In the genomic region with DNA sequence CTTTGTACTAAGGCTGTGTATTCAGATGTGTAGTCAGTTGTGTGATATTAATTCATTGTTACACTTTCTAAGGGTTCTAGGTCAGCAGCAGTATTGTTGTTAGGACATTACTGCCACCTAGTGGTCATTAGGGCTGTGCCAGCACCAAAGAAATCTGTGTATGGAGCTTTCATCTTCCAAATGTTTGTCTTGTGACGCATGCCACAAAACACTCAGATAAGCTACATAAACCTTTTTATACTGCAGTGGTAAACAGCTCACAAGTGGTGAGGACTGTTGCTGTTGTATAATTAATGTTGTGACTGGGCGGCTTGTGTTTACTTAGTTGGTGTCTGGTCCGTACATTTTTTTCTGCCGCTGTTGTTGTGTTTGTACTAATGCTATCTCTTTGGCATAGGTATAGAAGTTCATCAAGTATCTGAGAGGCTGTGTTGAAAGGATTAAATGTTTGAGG, we compare ENCODE assay signal across 8 cellular contexts. TPM values are rescaled to one million over a fixed set of nuclear protein-coding genes. Genes with fewer than 3 reads are reported as not detected.
DNase-seq lines count a peak whose midpoint lies in the region; ATAC-seq and TF ChIP-seq lines count a peak whose summit lies in the region.

No MANE protein-coding gene starts in this region.

- no peaks in the 10 kb centered on the region for H3K9me2 ChIP-seq in OCI-LY1 (ENCODE audit: low read depth, low read length)
- H3K9me2 ChIP-seq in neural cell (ENCODE audit: insufficient read depth, low read length) = no peaks in the 10 kb centered on the region

- H3F3A ChIP-seq in OCI-LY1 (ENCODE audit: insufficient read depth, low read length) = no peaks in the 10 kb centered on the region
- no peaks in the 10 kb centered on the region for H3F3A ChIP-seq in neural cell (ENCODE audit: insufficient read depth, low read length, poor library complexity, severe bottlenecking)

- peaks cover 2% of the 10 kb centered on the region for H3K36me3 Mint-ChIP-seq in activated T-cell treated with anti-CD3 and anti-CD28 coated beads, Interleukin-2, amount 50 U/mL, for 24 hours (ENCODE audit: low read depth)

- no peak for TF ChIP-seq POLR2A in esophagus squamous epithelium (IDR thresholded peaks at IDR 0.05)

- no peak for TF ChIP-seq EP300 in neural cell (conservative IDR thresholded peaks at IDR 0.05; ENCODE audit: poor library complexity, severe bottlenecking)

- H4K20me1 ChIP-seq in OCI-LY1 (ENCODE audit: insufficient read depth, low read length) (no peaks in the 10 kb centered on the region), neural cell (ENCODE audit: insufficient read depth) (no peaks in the 10 kb centered on the region)

- TF ChIP-seq RAD21 in neural cell (conservative IDR thresholded peaks at IDR 0.05) = peak; percentile 93

- ATAC-seq in GM19035 (IDR thresholded peaks at IDR 0.05; ENCODE audit: unreplicated experiment) = peak; percentile 69

- 23 to 26% methylated on average over 4 of the region's 4 CpGs for WGBS in esophagus squamous epithelium, 2 donors

- H3K27me3 ChIP-seq in OCI-LY1 (ENCODE audit: insufficient read depth, low read length) = no peaks in the 10 kb centered on the region
- peaks cover 0 to 6% (median 0%) of the 10 kb centered on the region in 4 donors for H3K27me3 ChIP-seq in esophagus squamous epithelium
- no peaks in the 10 kb centered on the region for H3K27me3 ChIP-seq in neural cell (ENCODE audit: insufficient read depth, low read depth, low read length)
- H3K27me3 ChIP-seq in tibial artery = no peaks in the 10 kb centered on the region

- H3K36me3 ChIP-seq in OCI-LY1 (ENCODE audit: insufficient read depth, low read length) = no peaks in the 10 kb centered on the region
- no peaks in the 10 kb centered on the region for H3K36me3 ChIP-seq in esophagus squamous epithelium
- H3K36me3 ChIP-seq in neural cell (ENCODE audit: insufficient read depth, low read length) = no peaks in the 10 kb centered on the region
- no peaks in the 10 kb centered on the region for H3K36me3 ChIP-seq in tibial artery

- no peak overlapping the region for H3K27ac ChIP-seq in OCI-LY1 (ENCODE audit: low read depth, low read length, poor library complexity, severe bottlenecking)
- no peak overlapping the region for H3K27ac ChIP-seq in esophagus squamous epithelium
- H3K27ac ChIP-seq in neural cell (ENCODE audit: low read length) = no peak overlapping the region
- H3K27ac ChIP-seq in tibial artery = no peak overlapping the region

- peak; percentile 82 for DNase-seq in CD1c-positive myeloid dendritic cell (ENCODE audit: extremely low spot score)
- DNase-seq in HS-27A (ENCODE audit: low read depth) = peak; percentile 84
- DNase-seq in activated T-cell treated with anti-CD3 and anti-CD28 coated beads, Interleukin-2, amount 50 U/mL, for 24 hours = no peak
- DNase-seq in esophagus squamous epithelium (lab: John Stamatoyannopoulos, UW) = no peak
- DNase-seq in tibial artery = peak; percentile 66 to 69

- TF ChIP-seq CTCF in OCI-LY1 (IDR thresholded peaks at IDR 0.05; ENCODE audit: low read length) (peak; percentile 95), esophagus squamous epithelium (IDR thresholded peaks at IDR 0.05) (peak; percentile 74 to 94 (median 88)), neural cell (IDR thresholded peaks at IDR 0.05; ENCODE audit: poor library complexity, severe bottlenecking) (peak; percentile 93), tibial artery (IDR thresholded peaks at IDR 0.05) (peak; percentile 75 to 90)

- no peak overlapping the region for H3K4me2 ChIP-seq in OCI-LY1 (ENCODE audit: low read length)
- no peak overlapping the region for H3K4me2 ChIP-seq in neural cell (ENCODE audit: low read length)

- H3K4me1 ChIP-seq in OCI-LY1 (ENCODE audit: insufficient read depth, low read length, severe bottlenecking) (no peaks in the 10 kb centered on the region), esophagus squamous epithelium (peaks cover 0 to 16% (median 3%) of the 10 kb centered on the region in 3 donors), tibial artery (no peaks in the 10 kb centered on the region)

- peak overlapping the region; percentile 48 for H3K27ac Mint-ChIP-seq in activated T-cell treated with anti-CD3 and anti-CD28 coated beads, Interleukin-2, amount 50 U/mL, for 24 hours

- intact Hi-C loops in esophagus squamous epithelium (cut with DNase I) = loop anchor here (5.0 to 10.0 kb wide), 2 partner anchors 144 to 371 kb away; no protein-coding TSS in a partner anchor
- intact Hi-C loops in tibial artery (cut with DNase I; ENCODE audit: low total_unique reads) = loop anchor here (5.0 kb wide), 1 partner anchor 366 kb away; no protein-coding TSS in a partner anchor

- no peaks in the 10 kb centered on the region for H3K9me3 ChIP-seq in OCI-LY1 (ENCODE audit: low read length)
- H3K9me3 ChIP-seq in esophagus squamous epithelium = no peaks in the 10 kb centered on the region
- H3K9me3 ChIP-seq in neural cell (ENCODE audit: low read length) = no peaks in the 10 kb centered on the region
- H3K9me3 ChIP-seq in tibial artery = no peaks in the 10 kb centered on the region

- no peaks in the 10 kb centered on the region for H3K9me3 Mint-ChIP-seq in activated T-cell treated with anti-CD3 and anti-CD28 coated beads, Interleukin-2, amount 50 U/mL, for 24 hours

- H3K9ac ChIP-seq in OCI-LY1 (ENCODE audit: low read length) (no peak overlapping the region), neural cell (ENCODE audit: low read length) (no peak overlapping the region)

- H2AFZ ChIP-seq in OCI-LY1 (ENCODE audit: low read length) (no peak overlapping the region), neural cell (ENCODE audit: low read depth, low read length) (no peak overlapping the region)

- H3K79me2 ChIP-seq in OCI-LY1 (ENCODE audit: insufficient read depth, low read length) (no peaks in the 10 kb centered on the region), neural cell (replicated peaks; ENCODE audit: insufficient read depth, low read length) (no peaks in the 10 kb centered on the region)

- H3K27me3 Mint-ChIP-seq in activated T-cell treated with anti-CD3 and anti-CD28 coated beads, Interleukin-2, amount 50 U/mL, for 24 hours = no peaks in the 10 kb centered on the region

- no peak overlapping the region for H3K4me3 Mint-ChIP-seq in activated T-cell treated with anti-CD3 and anti-CD28 coated beads, Interleukin-2, amount 50 U/mL, for 24 hours

- H3K4me3 ChIP-seq in OCI-LY1 (ENCODE audit: low read depth, low read length, poor library complexity, severe bottlenecking) (no peak overlapping the region), esophagus squamous epithelium (peak overlapping the region in 1 of 4 donors; percentile 48), neural cell (ENCODE audit: low read length) (no peak overlapping the region), tibial artery (no peak overlapping the region)

- peaks cover 93% of the 10 kb centered on the region for H3K4me1 Mint-ChIP-seq in activated T-cell treated with anti-CD3 and anti-CD28 coated beads, Interleukin-2, amount 50 U/mL, for 24 hours (ENCODE audit: low read depth)

TF ChIP-seq in neural cell, 6 proteins besides CTCF, POLR2A, EP300 and RAD21:
- peak; percentile 96 for TF ChIP-seq SMC3 (conservative IDR thresholded peaks at IDR 0.05; ENCODE audit: poor library complexity)
- no peak for TF ChIP-seq EZH2 (IDR thresholded peaks at IDR 0.05; ENCODE audit: borderline replicate concordance, insufficient read depth, low read length, poor library complexity, severe bottlenecking)
- TF ChIP-seq MXI1 (conservative IDR thresholded peaks at IDR 0.05; ENCODE audit: poor library complexity, severe bottlenecking) = no peak

RNA-seq across cellular contexts. Expression of gene S1PR1, which starts 51.7 kb away (rescaled TPM):
- total RNA-seq in esophagus squamous epithelium = 10 to 100 TPM in 2 of 4 donors, 1 to 10 TPM in 2; 2.8 to 31.1 (median 10.3) TPM
- 0.44 TPM in 1 of 2 replicates, not detected in the other for polyA plus RNA-seq in neural cell
- polyA minus RNA-seq in neural cell = 0.46 and 0.49 TPM in 2 replicates

Comparison
In these comparisons a context has a peak if more than half of its experiments do, and no peak if none do; other contexts are left out.
1. DNase-seq: peak in CD1c-positive myeloid dendritic cell (single experiment), HS-27A (single experiment) and tibial artery (2 of 2); none in activated T-cell treated with anti-CD3 and anti-CD28 coated beads, Interleukin-2, amount 50 U/mL, for 24 hours (single experiment) and esophagus squamous epithelium (single experiment).
2. Peak in every context shown above with its lines, with median percentiles within 50 percentile points of each other: CTCF ChIP-seq.